Comparison of ENCODE assay signal across 30 cellular contexts in the genomic region with DNA sequence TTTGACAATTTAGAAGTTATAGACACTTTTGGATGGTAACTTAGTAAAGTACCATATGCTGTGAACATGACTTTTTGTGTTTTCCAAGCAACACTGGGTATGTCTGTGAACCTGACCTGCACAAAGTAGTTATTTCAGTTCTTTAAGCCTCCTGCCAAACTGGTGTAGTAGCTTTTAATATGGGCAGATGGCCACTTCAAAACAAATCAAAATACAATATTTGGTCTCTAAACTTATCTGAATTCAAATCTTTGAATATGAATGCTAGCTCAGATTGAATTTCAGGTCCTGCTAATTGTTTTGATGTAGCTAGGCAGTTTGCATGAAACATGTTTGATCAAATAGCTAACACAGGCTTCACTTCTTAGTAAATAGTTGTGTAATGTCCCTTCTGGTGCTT.
"Had no signal": no experiment of that assay in that cellular context is flagged by ENCODE, and none has a peak within 500 bp of the region (broad histone marks: within the 10 kb centered on the region; RNA-seq: fewer than 3 reads in every experiment).

No MANE protein-coding gene starts in this region.

- H3K27me3 ChIP-seq: ascending aorta, cardiac muscle cell, colonic mucosa, Peyer's patch had no signal

- H3K4me1 ChIP-seq: ascending aorta, colonic mucosa, Peyer's patch had no signal

- H3K9me3 ChIP-seq: ascending aorta, colonic mucosa, Peyer's patch had no signal

- H3K4me3 ChIP-seq: ascending aorta, cardiac muscle cell, colonic mucosa, Peyer's patch, SK-N-MC had no signal

- DNase-seq: activated CD4-positive, alpha-beta T cell treated with anti-CD3 and anti-CD28 coated beads, Interleukin-2, amount 10 ng/mL, durations not matched to agents 24 days and 14 days; activated CD4-positive, alpha-beta T cell treated with anti-CD3 and anti-CD28 coated beads, Interleukin-2, amount 50 U/mL, for 4 hours; activated CD8-positive, alpha-beta T cell treated with anti-CD3 and anti-CD28 coated beads for 36 hours; activated effector memory CD4-positive, alpha-beta T cell treated with anti-CD3 and anti-CD28 coated beads, Interleukin-2, amount 50 U/mL, for 16 hours; activated naive CD4-positive, alpha-beta T cell; activated naive CD4-positive, alpha-beta T cell treated with anti-CD3 and anti-CD28 coated beads, Interleukin-2, amount 50 U/mL, for 16 hours; activated naive CD8-positive, alpha-beta T cell treated with anti-CD3 and anti-CD28 coated beads, Interleukin-2, amount 10 ng/mL, durations not matched to agents 7 days and 5 days; activated T-cell treated with anti-CD3 and anti-CD28 coated beads, Interleukin-2, amount 50 U/mL, for 1 hour; activated T-cell treated with anti-CD3 and anti-CD28 coated beads, Interleukin-2, amount 50 U/mL, for 72 hours; amygdala; colonic mucosa; Karpas-422; KBM-7; MM.1S; MV-4-11; NCI-H1092; NCI-H1436 treated with DMSO at 0.1 percent for 48 hours; NCI-H187; NCI-H2029 treated with DMSO at 0.1 percent for 48 hours; NCI-H510A treated with DMSO at 0.1 percent for 48 hours; NCI-H82; NK-92 treated with Interleukin-12 subunit alpha and Interleukin-12 subunit beta, amount 100 ng/mL, for 24 hours; PC-3; Peyer's patch; RPMI8226; SHP77 treated with DMSO at 0.1 percent for 48 hours; T1000 had no signal

- H3K36me3 ChIP-seq: ascending aorta, cardiac muscle cell, colonic mucosa, Peyer's patch had no signal
